In the genomic region with DNA sequence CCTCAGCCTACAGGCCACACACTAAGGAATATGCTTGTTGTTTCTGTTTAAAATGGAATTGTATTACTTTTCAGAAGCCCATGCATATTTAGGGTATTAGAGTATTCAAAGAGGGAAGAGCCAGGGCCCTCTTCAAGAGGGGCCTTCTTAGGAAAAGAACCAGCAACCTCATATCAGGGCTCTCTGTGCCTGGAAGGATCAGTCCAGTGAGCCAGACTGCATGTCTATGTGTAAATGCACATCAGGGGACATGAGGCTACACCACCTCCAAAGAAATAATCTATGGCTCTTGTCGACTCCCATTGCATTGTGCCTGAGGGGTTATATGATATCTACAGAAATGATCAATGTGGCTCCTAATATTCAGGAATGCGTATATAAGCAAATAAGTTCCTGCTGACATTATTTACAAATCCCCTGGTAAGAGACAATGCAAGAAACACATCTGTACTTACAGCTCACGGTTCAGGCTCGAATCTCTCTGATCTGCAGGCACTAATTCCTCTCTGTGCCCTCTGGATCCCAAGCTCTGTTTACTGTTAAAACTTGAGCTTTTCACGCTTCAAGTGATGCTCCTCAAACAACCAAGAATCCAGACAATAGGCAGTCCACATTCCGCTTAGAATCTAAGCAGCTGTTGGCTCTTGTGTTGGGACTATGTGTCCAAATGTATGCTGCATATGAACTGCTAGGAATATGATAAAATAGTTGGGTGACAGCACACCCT, we compare ENCODE assay signal across 8 cellular contexts.
DNase-seq lines count a peak whose midpoint lies in the region; ATAC-seq and FAIRE-seq lines count a peak whose summit lies in the region.
"Had no signal": no experiment of that assay in that cellular context is flagged by ENCODE, and none has a peak within 500 bp of the region (broad histone marks: within the 10 kb centered on the region; RNA-seq: fewer than 3 reads in every experiment).

No MANE protein-coding gene starts in this region.

- no peaks in the 10 kb centered on the region for H3K9me3 ChIP-seq in small intestine (ENCODE audit: control insufficient read depth, low read depth)

- no peak for ATAC-seq in GM18907 (IDR thresholded peaks at IDR 0.05; ENCODE audit: unreplicated experiment)

- DNase-seq in EH (ENCODE audit: low read depth) = peak; percentile 13
- peak; percentile 81 for DNase-seq in NCI-H526 treated with DMSO at 0.1 percent for 48 hours (lab: John Stamatoyannopoulos, UW)
- no peak for DNase-seq in epithelial cell of prostate (ENCODE audit: low read depth, low spot score)
- DNase-seq in small intestine = no peak
- DNase-seq in SIG-M5 treated with dmso at 0.1 percent for 504 hours (lab: John Stamatoyannopoulos, UW; ENCODE audit: unreplicated experiment) = no peak
- DNase-seq in NCI-H187 (lab: John Stamatoyannopoulos, UW) = no peak
- DNase-seq: NCI-H1092 treated with DMSO at 0.1 percent for 48 hours had no signal

- H3K36me3 ChIP-seq in small intestine (ENCODE audit: control insufficient read depth in 2 of 2, insufficient read depth in 2 of 2, low read length in 2 of 2) = no peaks in the 10 kb centered on the region

- no peak for FAIRE-seq in small intestine (lab: Jason Lieb, UNC)

- peaks cover 4% of the 10 kb centered on the region in 2 donors for H3K4me1 ChIP-seq in small intestine (ENCODE audit: control insufficient read depth in 2 of 2, insufficient read depth in 1 of 2, low read depth in 1 of 2, low read length in 1 of 2)

- no peaks in the 10 kb centered on the region for H3K27me3 ChIP-seq in small intestine (ENCODE audit: control insufficient read depth in 2 of 2, insufficient read depth in 2 of 2, low read length in 2 of 2)

- H3K27ac ChIP-seq in epithelial cell of prostate (peak overlapping the region; percentile 54), small intestine (ENCODE audit: low read depth in 1 of 2, low read length in 1 of 2) (peak overlapping the region; percentile 29 to 86)

- no peak overlapping the region for H3K4me3 ChIP-seq in small intestine (ENCODE audit: low read depth in 1 of 2, low read length in 2 of 2)

- 82 to 91% (median 91%) methylated on average over 6 of the region's 6 CpGs for WGBS in small intestine, 3 donors

Comparison
In these comparisons a context has a peak if more than half of its experiments do, and no peak if none do; other contexts are left out.
1. DNase-seq: peak in EH (single experiment) and NCI-H526 treated with DMSO at 0.1 percent for 48 hours (single experiment); none in epithelial cell of prostate (single experiment), small intestine (single experiment), SIG-M5 treated with dmso at 0.1 percent for 504 hours (single experiment) and NCI-H187 (0 of 2).